28 cellular contexts compared by ENCODE assay signal in the genomic region with DNA sequence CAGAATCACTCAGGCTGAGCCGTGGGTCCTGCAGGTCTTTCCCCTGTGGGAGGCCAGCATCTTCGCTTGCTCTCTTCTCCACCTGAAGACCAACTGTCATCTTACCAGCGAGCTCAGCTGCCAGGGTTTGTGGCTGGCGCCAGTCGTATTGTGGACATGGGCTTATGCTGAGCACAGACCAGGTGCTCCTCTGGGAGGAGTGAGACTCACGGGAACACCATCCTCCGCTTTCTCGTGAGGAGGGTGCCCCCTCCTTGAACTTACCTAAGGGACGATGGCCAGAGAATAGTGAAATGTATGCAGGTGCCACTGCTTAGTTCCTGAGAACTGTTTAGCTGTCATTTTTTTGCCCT.
"Had no signal": no experiment of that assay in that cellular context is flagged by ENCODE, and none has a peak within 500 bp of the region (broad histone marks: within the 10 kb centered on the region; RNA-seq: fewer than 3 reads in every experiment).

No MANE protein-coding gene starts in this region.

- H2AFZ ChIP-seq: hepatocyte had no signal

- H3K4me1 ChIP-seq: prostate gland had no signal

- H3K27ac ChIP-seq: gastrocnemius medialis, pancreas, prostate gland, tibial nerve had no signal

- H3K9me3 ChIP-seq: gastrocnemius medialis, pancreas, prostate gland, tibial nerve had no signal

- FAIRE-seq: bronchial epithelial cell, colon, keratinocyte, pancreas had no signal

- H3K4me3 Mint-ChIP-seq: activated CD8-positive, alpha-beta memory T cell treated with anti-CD3 and anti-CD28 coated beads, Interleukin-2, amount 10 ng/mL, durations not matched to agents 7 days and 5 days; activated CD8-positive, alpha-beta T cell treated with anti-CD3 and anti-CD28 coated beads, Interleukin-2, amount 10 ng/mL, durations not matched to agents 7 days and 5 days; central memory CD8-positive, alpha-beta T cell; naive thymus-derived CD4-positive, alpha-beta T cell; neural crest cell; T-helper 1 cell treated with Interleukin-12 subunit alpha and Interleukin-12 subunit beta and Interleukin-4 antibody, amounts not matched to agents 30 μg/mL and 1 μg/mL, for 36 hours had no signal

- H3K36me3 ChIP-seq: prostate gland had no signal

- H3K9me3 Mint-ChIP-seq: activated naive CD4-positive, alpha-beta T cell treated with anti-CD3 and anti-CD28 coated beads, Interleukin-2, amount 50 U/mL, for 72 hours; activated T-helper 2 cell treated with anti-CD3 and anti-CD28 coated beads, Interferon-gamma antibody, Interleukin-2, Interleukin-4, amounts not matched to agents 10 μg/mL and 5 μg/mL and 100 μg/mL, durations not matched to agents 14 hours and 24 hours and 36 hours; central memory CD8-positive, alpha-beta T cell; naive thymus-derived CD4-positive, alpha-beta T cell; neural crest cell; T-helper 1 cell treated with Interleukin-12 subunit alpha and Interleukin-12 subunit beta and Interleukin-4 antibody, amounts not matched to agents 30 μg/mL and 1 μg/mL, for 36 hours had no signal

- H3K27me3 Mint-ChIP-seq: activated CD8-positive, alpha-beta memory T cell treated with anti-CD3 and anti-CD28 coated beads, Interleukin-2, amount 10 ng/mL, durations not matched to agents 7 days and 5 days; central memory CD8-positive, alpha-beta T cell; naive thymus-derived CD4-positive, alpha-beta T cell had no signal

- H3K27me3 ChIP-seq: gastrocnemius medialis, hepatocyte, pancreas, tibial nerve had no signal

- H3K4me3 ChIP-seq: gastrocnemius medialis, hepatocyte, pancreas, prostate gland, tibial nerve had no signal

- H3K4me2 ChIP-seq: hepatocyte had no signal

- H3K27ac Mint-ChIP-seq: activated CD8-positive, alpha-beta memory T cell treated with anti-CD3 and anti-CD28 coated beads, Interleukin-2, amount 10 ng/mL, durations not matched to agents 7 days and 5 days; activated CD8-positive, alpha-beta T cell treated with anti-CD3 and anti-CD28 coated beads, Interleukin-2, amount 10 ng/mL, durations not matched to agents 7 days and 5 days; activated T-helper 2 cell treated with anti-CD3 and anti-CD28 coated beads, Interferon-gamma antibody, Interleukin-2, Interleukin-4, amounts not matched to agents 10 μg/mL and 5 μg/mL and 100 μg/mL, durations not matched to agents 14 hours and 24 hours and 36 hours; T-helper 1 cell treated with Interleukin-12 subunit alpha and Interleukin-12 subunit beta and Interleukin-4 antibody, amounts not matched to agents 30 μg/mL and 1 μg/mL, for 36 hours had no signal

- DNase-seq: activated CD4-positive, alpha-beta T cell treated with anti-CD3 and anti-CD28 coated beads for 1 hour; activated CD8-positive, alpha-beta memory T cell treated with anti-CD3 and anti-CD28 coated beads, Interleukin-2, amount 10 ng/mL, durations not matched to agents 7 days and 5 days; activated CD8-positive, alpha-beta T cell treated with anti-CD3 and anti-CD28 coated beads, Interleukin-2, amount 10 ng/mL, durations not matched to agents 7 days and 5 days; activated T-cell treated with anti-CD3 and anti-CD28 coated beads, Interleukin-2, amount 50 U/mL, for 48 hours; anterior cingulate cortex; effector CD8-positive, alpha-beta T cell; erythroblast; gastrocnemius medialis; left cardiac atrium; mammary epithelial cell; naive thymus-derived CD4-positive, alpha-beta T cell; nucleus accumbens; pancreas; stimulated activated CD4-positive, alpha-beta T cell treated with anti-CD3 and anti-CD28 coated beads, Interleukin-15, amount 100 ng/mL, for 24 hours; stimulated activated CD4-positive, alpha-beta T cell treated with anti-CD3 and anti-CD28 coated beads, Interleukin-2, amount 100 ng/mL, for 24 hours; stimulated activated naive CD4-positive, alpha-beta T cell; T1000 had no signal

- ATAC-seq: activated CD8-positive, alpha-beta memory T cell treated with anti-CD3 and anti-CD28 coated beads, Interleukin-2, amount 10 ng/mL, durations not matched to agents 7 days and 5 days; activated CD8-positive, alpha-beta T cell treated with anti-CD3 and anti-CD28 coated beads, Interleukin-2, amount 10 ng/mL, durations not matched to agents 7 days and 5 days had no signal
